ENCODE assay signal across 9 cellular contexts in genomic region chr15:32535150-32535898, GRCh38. TPM values are rescaled to one million over a fixed set of nuclear protein-coding genes. Genes with fewer than 3 reads are reported as not detected.
DNase-seq lines count a peak whose midpoint lies in the region; ATAC-seq, FAIRE-seq and TF ChIP-seq lines count a peak whose summit lies in the region.
"Not testable (repeated sequence)": the region's sequence is repeated elsewhere in the genome, so short reads cannot be mapped to it uniquely, and the experiment has no call there.
"Had no signal": no experiment of that assay in that cellular context is flagged by ENCODE, and none has a peak within 500 bp of the region (broad histone marks: within the 10 kb centered on the region; RNA-seq: fewer than 3 reads in every experiment).

No MANE protein-coding gene starts in this region.

- H3K36me3 ChIP-seq in DND-41 (ENCODE audit: insufficient read depth, low read length); GM12878 (ENCODE audit: control insufficient read depth in 2 of 2, insufficient read depth in 2 of 2, low read length in 1 of 2): not testable (repeated sequence)

- not testable (repeated sequence) for TF ChIP-seq EP300 in GM12878 (IDR thresholded peaks at IDR 0.05; ENCODE audit: borderline replicate concordance in 1 of 2, control insufficient read depth in 1 of 2, low read depth in 2 of 2, low read length in 2 of 2)

- TF ChIP-seq RAD21 in GM12878 (IDR thresholded peaks at IDR 0.05; ENCODE audit: insufficient read depth, low read depth, low read length) = not testable (repeated sequence)

- not testable (repeated sequence) for H3K27ac ChIP-seq in DND-41 (ENCODE audit: low read length); GM12878 (ENCODE audit: control insufficient read depth, insufficient read depth)

- not testable (repeated sequence) for H3K27ac Mint-ChIP-seq in activated CD4-positive, alpha-beta T cell treated with anti-CD3 and anti-CD28 coated beads for 36 hours

- CTCF ChIA-PET in activated CD4-positive, alpha-beta T cell treated with anti-CD3 and anti-CD28 coated beads for 36 hours (lab: Charles Lee); GM12878 (lab: Yijun Ruan, JAX): not testable (repeated sequence)

- not testable (repeated sequence) for FAIRE-seq in GM12878 (lab: Jason Lieb, UNC)

- RAD21 ChIA-PET in GM12878 (lab: Charles Lee; ENCODE audit: unreplicated experiment) = not testable (repeated sequence)

- not testable (repeated sequence) for DNase-seq in DND-41; activated CD4-positive, alpha-beta T cell treated with anti-CD3 and anti-CD28 coated beads for 36 hours; GM12878 (ENCODE audit: low read depth, low spot score); stimulated activated naive CD8-positive, alpha-beta T cell treated with anti-CD3 and anti-CD28 coated beads, Interleukin-15, Interleukin-2, amounts not matched to agents 100 U/mL and 50 U/mL, for 24 hours

- not testable (repeated sequence) for H3K79me2 ChIP-seq in DND-41 (ENCODE audit: insufficient read depth, low read length); GM12878 (ENCODE audit: control insufficient read depth, insufficient read depth, low read length)

- not testable (repeated sequence) for H3K4me1 Mint-ChIP-seq in activated CD4-positive, alpha-beta T cell treated with anti-CD3 and anti-CD28 coated beads for 36 hours

- not testable (repeated sequence) for H3K4me3 ChIP-seq in DND-41 (ENCODE audit: low read depth in 1 of 2, low read length in 2 of 2); GM12878

- not testable (repeated sequence) for H3K9ac ChIP-seq in DND-41 (ENCODE audit: low read depth, low read length); GM12878 (ENCODE audit: control insufficient read depth, insufficient read depth, low read length)

- SMC1A ChIA-PET in GM12878 (lab: Charles Lee; ENCODE audit: uncharacterized antibody, unreplicated experiment) = not testable (repeated sequence)

- not testable (repeated sequence) for H3K9me3 ChIP-seq in DND-41 (ENCODE audit: insufficient read depth, low read length, severe bottlenecking); GM12878 (replicated peaks; ENCODE audit: control insufficient read depth, insufficient read depth, low read length)

- not testable (repeated sequence) for H3K27me3 Mint-ChIP-seq in activated CD4-positive, alpha-beta T cell treated with anti-CD3 and anti-CD28 coated beads for 36 hours

- H3K36me3 Mint-ChIP-seq in activated CD4-positive, alpha-beta T cell treated with anti-CD3 and anti-CD28 coated beads for 36 hours (ENCODE audit: low read depth) = not testable (repeated sequence)

- TF ChIP-seq POLR2A in GM12878 (IDR thresholded peaks at IDR 0.05; ENCODE audit: low read depth, low read length) = not testable (repeated sequence)

- not testable (repeated sequence) for H3K27me3 ChIP-seq in DND-41 (ENCODE audit: insufficient read depth, low read length, poor library complexity); GM12878 (replicated peaks in 1 of 2; ENCODE audit: control insufficient read depth in 2 of 2, insufficient read depth in 2 of 2, low read length in 1 of 2)

- not testable (repeated sequence) for TF ChIP-seq CTCF in DND-41 (IDR thresholded peaks at IDR 0.05; ENCODE audit: borderline replicate concordance, extremely low read depth, low read length, poor library complexity, severe bottlenecking); GM12878 (IDR thresholded peaks at IDR 0.05 in 2 of 3, conservative IDR thresholded peaks at IDR 0.05 in 1 of 3; ENCODE audit: control insufficient read depth in 2 of 3, extremely low read depth in 1 of 3, insufficient read depth in 1 of 3, low read depth in 3 of 3, low read length in 3 of 3)

- not testable (repeated sequence) for H3K9me3 Mint-ChIP-seq in activated CD4-positive, alpha-beta T cell treated with anti-CD3 and anti-CD28 coated beads for 36 hours (ENCODE audit: low read depth)

- intact Hi-C loops in activated CD4-positive, alpha-beta T cell treated with anti-CD3 and anti-CD28 coated beads for 36 hours (cut with DNase I, micrococcal nuclease); GM12878 (cut with micrococcal nuclease; ENCODE audit: unreplicated experiment): not testable (repeated sequence)

- not testable (repeated sequence) for BruUV-seq in GM12878 (replicated peaks; lab: Mats Ljungman, UMichigan)

- H3K4me1 ChIP-seq in DND-41 (ENCODE audit: insufficient read depth, low read length); GM12878 (ENCODE audit: control insufficient read depth, insufficient read depth, low read length): not testable (repeated sequence)

- POLR2A ChIA-PET in activated CD4-positive, alpha-beta T cell treated with anti-CD3 and anti-CD28 coated beads for 36 hours (lab: Charles Lee); GM12878 (lab: Charles Lee): not testable (repeated sequence)

- not testable (repeated sequence) for H2AFZ ChIP-seq in DND-41 (ENCODE audit: low read depth, low read length); GM12878 (ENCODE audit: control insufficient read depth, low read depth, low read length)

- in situ Hi-C loops in GM12878 (cut with MboI) = not testable (repeated sequence)

- ATAC-seq in DND-41 (ENCODE audit: insufficient read depth, low read depth) (peak; percentile 30; the same call in 1 of the 3 replicates), GM18868 (IDR thresholded peaks at IDR 0.05; ENCODE audit: unreplicated experiment) (peak; percentile 66), GM21619 (IDR thresholded peaks at IDR 0.05; ENCODE audit: unreplicated experiment) (peak; percentile 37), HG02870 (IDR thresholded peaks at IDR 0.05; ENCODE audit: unreplicated experiment) (peak; percentile 61), HG03378 (IDR thresholded peaks at IDR 0.05; ENCODE audit: unreplicated experiment) (peak; percentile 48), GM12878 (peak; percentile 51)
- ATAC-seq in activated CD4-positive, alpha-beta T cell treated with anti-CD3 and anti-CD28 coated beads for 36 hours = peak; percentile 62
- peak; percentile 42 for ATAC-seq in stimulated activated naive CD8-positive, alpha-beta T cell treated with anti-CD3 and anti-CD28 coated beads, Interleukin-15, Interleukin-2, amounts not matched to agents 100 U/mL and 50 U/mL, for 24 hours

- H4K20me1 ChIP-seq in DND-41 (ENCODE audit: insufficient read depth, low read length); GM12878 (ENCODE audit: control insufficient read depth, insufficient read depth): not testable (repeated sequence)

- not testable (repeated sequence) for H3K4me2 ChIP-seq in DND-41 (ENCODE audit: insufficient read depth, low read length); GM12878 (ENCODE audit: control insufficient read depth, insufficient read depth)

- WGBS in GM12878 (ENCODE audit: insufficient coverage, insufficient replicate concordance, low lambda C conversion rate, missing lambda C conversion rate) = no CpG with 5 or more reads among the region's 10 CpGs

- H3K4me3 Mint-ChIP-seq in activated CD4-positive, alpha-beta T cell treated with anti-CD3 and anti-CD28 coated beads for 36 hours = not testable (repeated sequence)

RNA-seq across cellular contexts. Expression of gene GOLGA8N, which starts 57.9 kb away (rescaled TPM):
- total RNA-seq in activated CD4-positive, alpha-beta T cell treated with anti-CD3 and anti-CD28 coated beads for 36 hours = 1 to 10 TPM; 2.2 to 2.4 TPM
- 1.9 and 2.2 TPM in 2 replicates for total RNA-seq in GM12878 (2013; cell fraction: nucleolus; rRNA removed)
- 0.17 and 0.71 TPM in 2 replicates for total RNA-seq in GM12878 (2014; rRNA removed)
- total RNA-seq in GM12878 (2014; rRNA removed; fragmentation: Illumina TruSeq; extraction: Trizol) = 0.13 and 0.23 TPM in 2 replicates
- total RNA-seq in GM12878 (2021) = 0.27 and 0.33 TPM in 2 replicates
- polyA plus RNA-seq in GM12878 (2011; ENCODE audit: low read depth) = 0.52 TPM
- polyA plus RNA-seq in GM12878 (2011; rRNA removed) = 0.23 and 0.36 TPM in 2 replicates
- polyA plus RNA-seq in GM12878 (2011; cell fraction: cytosol; rRNA removed) = 0.12 and 0.20 TPM in 2 replicates
- polyA plus RNA-seq in GM12878 (2011; cell fraction: nucleus; rRNA removed) = 1.0 and 2.8 TPM in 2 replicates
- polyA plus RNA-seq in GM12878 (2012) = 1.1 and 1.9 TPM in 2 replicates
- polyA plus RNA-seq in GM12878 (2014; fragmentation: Illumina TruSeq; extraction: Trizol) = 0.13 and 0.44 TPM in 2 replicates
- polyA plus RNA-seq in GM12878 (2014; fragmentation: Nextera tagmentation; extraction: Ambion mirVana) = under 1 TPM; 0.02 to 0.05 TPM
- 0.13 and 0.22 TPM in 2 replicates for polyA plus RNA-seq in GM12878 (2014; rRNA removed)
- under 1 TPM; 0.23 to 0.30 TPM for polyA plus RNA-seq in GM12878 (2016; fragmentation: Nextera tagmentation; extraction: Ambion mirVana)
- 0.57 TPM in 1 of 2 replicates, not detected in the other for polyA minus RNA-seq in GM12878 (2011; rRNA and poly(A)+ RNA removed)
- polyA minus RNA-seq in GM12878 (2011; cell fraction: cytosol; rRNA and poly(A)+ RNA removed) = not detected in 2 replicates
- polyA minus RNA-seq in GM12878 (2011; cell fraction: nucleus; rRNA and poly(A)+ RNA removed) = 0.48 TPM in 2 replicates
- total RNA-seq: G401 had no signal
